In genomic region chr10:30051220-30051619, GRCh38 we compare ENCODE assay signal across 1 cellular context.
TF ChIP-seq lines count a peak whose summit lies in the region.

No MANE protein-coding gene starts in this region.

TF ChIP-seq in GM23338, 12 proteins besides CTCF, POLR2A, EP300 and RAD21 (continued from another document):
- TF ChIP-seq REST (IDR thresholded peaks at IDR 0.05; ENCODE audit: unreplicated experiment) (no peak), JUNB (IDR thresholded peaks at IDR 0.05; ENCODE audit: unreplicated experiment) (no peak), POLR2AphosphoS5 (IDR thresholded peaks at IDR 0.05; ENCODE audit: low read depth) (no peak), ZNF114 (CRISPR knock-in tag; IDR thresholded peaks at IDR 0.05) (no peak), STAT1 (IDR thresholded peaks at IDR 0.05; ENCODE audit: unreplicated experiment) (no peak), EZH2phosphoT487 (IDR thresholded peaks at IDR 0.05; ENCODE audit: unreplicated experiment) (no peak), ZNF462 (CRISPR knock-in tag; IDR thresholded peaks at IDR 0.05) (no peak), NANOG (IDR thresholded peaks at IDR 0.05; ENCODE audit: borderline replicate concordance) (no peak), CREB1 (CRISPR knock-in tag; IDR thresholded peaks at IDR 0.05; ENCODE audit: low read depth) (no peak), EZH2 (IDR thresholded peaks at IDR 0.05; ENCODE audit: low read depth, unreplicated experiment) (no peak), ETS1 (IDR thresholded peaks at IDR 0.05) (no peak)
TF ChIP-seq in GM23338: peak in this region for 0.
